Comparison of ENCODE assay signal across 8 cellular contexts in the genomic region with DNA sequence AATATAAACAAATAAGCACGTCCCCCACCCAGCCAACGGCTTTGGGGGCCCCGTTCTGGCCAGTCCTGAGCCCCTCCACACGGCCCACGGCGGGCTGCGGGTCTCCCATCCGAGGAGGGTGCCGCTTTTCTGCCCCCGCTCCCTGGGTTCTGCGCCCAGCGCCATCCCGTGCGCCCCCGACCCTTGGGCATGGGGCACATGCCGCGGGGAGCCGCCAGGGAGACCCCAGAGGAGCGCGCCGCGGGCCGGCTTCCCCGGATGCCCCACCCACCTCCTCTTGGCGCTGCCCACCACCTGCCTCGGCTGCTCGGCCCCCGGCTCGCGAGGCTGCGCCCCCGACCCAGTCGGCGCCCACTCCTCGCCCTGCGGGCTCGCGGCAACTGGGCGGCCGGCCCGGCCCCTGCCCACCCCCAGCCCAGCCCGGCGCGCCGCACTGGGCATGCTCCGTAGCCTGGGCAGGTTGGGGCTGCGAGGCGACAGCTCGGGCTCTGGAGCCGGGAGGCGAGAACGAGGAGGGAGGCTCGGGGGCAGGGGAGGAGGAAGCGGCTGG. TPM values are rescaled to one million over a fixed set of nuclear protein-coding genes. Genes with fewer than 3 reads are reported as not detected.
DNase-seq lines count a peak whose midpoint lies in the region; ATAC-seq and TF ChIP-seq lines count a peak whose summit lies in the region.

No MANE protein-coding gene starts in this region.

- H3K27ac ChIP-seq in PC-3 (ENCODE audit: low read length) = peak overlapping the region; percentile 27
- peak overlapping the region; percentile 45 for H3K27ac ChIP-seq in neural cell (ENCODE audit: low read length)

- no peak for TF ChIP-seq CTCF in PC-3 (conservative IDR thresholded peaks at IDR 0.05; ENCODE audit: low read depth, low read length)
- no peak for TF ChIP-seq CTCF in neural cell (IDR thresholded peaks at IDR 0.05; ENCODE audit: poor library complexity, severe bottlenecking)

- H3K9me3 ChIP-seq in PC-3 (ENCODE audit: low read length) = no peaks in the 10 kb centered on the region
- no peaks in the 10 kb centered on the region for H3K9me3 ChIP-seq in neural cell (ENCODE audit: low read length)

- TF ChIP-seq RAD21 in neural cell (conservative IDR thresholded peaks at IDR 0.05) = no peak

- CTCF ChIA-PET in PC-3 (lab: Charles Lee) = interaction anchor here (0.6 to 1.0 kb wide), 2 partner anchors 208 to 214 kb away, joined by 3 to 5 read pairs; no protein-coding TSS in a partner anchor

- H3K9me2 ChIP-seq in PC-3 (replicated peaks; ENCODE audit: low read length) (no peaks in the 10 kb centered on the region), neural cell (ENCODE audit: insufficient read depth, low read length) (no peaks in the 10 kb centered on the region)

- DNase-seq in H4 (ENCODE audit: low spot score) (peak; percentile 31), PC-3 (peak; percentile 69), fibroblast of gingiva (ENCODE audit: low read depth) (peak; percentile 30), COLO829 (ENCODE audit: low spot score) (no peak), MV-4-11 (lab: John Stamatoyannopoulos, UW) (no peak)

- H3K4me3 ChIP-seq in PC-3 (ENCODE audit: low read length) = peak overlapping the region; percentile 91
- peak overlapping the region; percentile 89 for H3K4me3 ChIP-seq in neural cell (ENCODE audit: low read length)

- TF ChIP-seq EP300 in neural cell (conservative IDR thresholded peaks at IDR 0.05; ENCODE audit: poor library complexity, severe bottlenecking) = no peak

- H3K27me3 ChIP-seq in PC-3 (ENCODE audit: low read length) (no peaks in the 10 kb centered on the region), neural cell (ENCODE audit: insufficient read depth, low read depth, low read length) (no peaks in the 10 kb centered on the region)

- H3K36me3 ChIP-seq in PC-3 (ENCODE audit: low read depth, low read length) (no peaks in the 10 kb centered on the region), neural cell (ENCODE audit: insufficient read depth, low read length) (no peaks in the 10 kb centered on the region)

- ATAC-seq in PC-3 (peak; percentile 60), GM18502 (IDR thresholded peaks at IDR 0.05; ENCODE audit: poor library complexity, unreplicated experiment) (no peak), HG02852 (IDR thresholded peaks at IDR 0.05; ENCODE audit: unreplicated experiment) (no peak)

- POLR2A ChIA-PET in PC-3 (lab: Charles Lee; ENCODE audit: unreplicated experiment) = interaction anchor here (0.6 kb wide), 1 partner anchor 292 kb away, joined by 7 read pairs; no protein-coding TSS in a partner anchor

- H3K79me2 ChIP-seq in PC-3 (ENCODE audit: low read length) (peaks cover 42% of the 10 kb centered on the region), neural cell (replicated peaks; ENCODE audit: insufficient read depth, low read length) (peaks cover 13% of the 10 kb centered on the region)

- H3K9ac ChIP-seq in PC-3 (ENCODE audit: low read length) = peak overlapping the region; percentile 64
- H3K9ac ChIP-seq in neural cell (ENCODE audit: low read length) = peak overlapping the region; percentile 73

- H3K4me2 ChIP-seq in PC-3 (ENCODE audit: low read length) (peak overlapping the region; percentile 90), neural cell (ENCODE audit: low read length) (peak overlapping the region; percentile 87)

- no TSS peak for BruUV-seq in PC-3 (replicated peaks; lab: Mats Ljungman, UMichigan)

- H3F3A ChIP-seq in PC-3 (ENCODE audit: low read length, unreplicated experiment) (no peaks in the 10 kb centered on the region), neural cell (ENCODE audit: insufficient read depth, low read length, poor library complexity, severe bottlenecking) (peaks cover 4% of the 10 kb centered on the region)

- H2AFZ ChIP-seq in PC-3 (ENCODE audit: low read length) = peak overlapping the region; percentile 95
- peak overlapping the region; percentile 75 for H2AFZ ChIP-seq in neural cell (ENCODE audit: low read depth, low read length)

- H3K4me1 ChIP-seq in PC-3 (ENCODE audit: insufficient read depth, low read length) = peaks cover 43% of the 10 kb centered on the region

- H4K20me1 ChIP-seq in PC-3 (ENCODE audit: low read length) = no peaks in the 10 kb centered on the region
- H4K20me1 ChIP-seq in neural cell (ENCODE audit: insufficient read depth) = no peaks in the 10 kb centered on the region

- intact Hi-C loops in PC-3 (cut with micrococcal nuclease) = no loop called here

TF ChIP-seq in neural cell, 6 proteins besides CTCF, POLR2A, EP300 and RAD21:
- TF ChIP-seq EZH2 (IDR thresholded peaks at IDR 0.05; ENCODE audit: borderline replicate concordance, insufficient read depth, low read length, poor library complexity, severe bottlenecking) (no peak), TAF1 (IDR thresholded peaks at IDR 0.05; ENCODE audit: low read depth) (no peak), POLR2AphosphoS5 (IDR thresholded peaks at IDR 0.05) (no peak), MXI1 (conservative IDR thresholded peaks at IDR 0.05; ENCODE audit: poor library complexity, severe bottlenecking) (no peak), SMC3 (conservative IDR thresholded peaks at IDR 0.05; ENCODE audit: poor library complexity) (no peak)
- TF ChIP-seq, protein P1, sequence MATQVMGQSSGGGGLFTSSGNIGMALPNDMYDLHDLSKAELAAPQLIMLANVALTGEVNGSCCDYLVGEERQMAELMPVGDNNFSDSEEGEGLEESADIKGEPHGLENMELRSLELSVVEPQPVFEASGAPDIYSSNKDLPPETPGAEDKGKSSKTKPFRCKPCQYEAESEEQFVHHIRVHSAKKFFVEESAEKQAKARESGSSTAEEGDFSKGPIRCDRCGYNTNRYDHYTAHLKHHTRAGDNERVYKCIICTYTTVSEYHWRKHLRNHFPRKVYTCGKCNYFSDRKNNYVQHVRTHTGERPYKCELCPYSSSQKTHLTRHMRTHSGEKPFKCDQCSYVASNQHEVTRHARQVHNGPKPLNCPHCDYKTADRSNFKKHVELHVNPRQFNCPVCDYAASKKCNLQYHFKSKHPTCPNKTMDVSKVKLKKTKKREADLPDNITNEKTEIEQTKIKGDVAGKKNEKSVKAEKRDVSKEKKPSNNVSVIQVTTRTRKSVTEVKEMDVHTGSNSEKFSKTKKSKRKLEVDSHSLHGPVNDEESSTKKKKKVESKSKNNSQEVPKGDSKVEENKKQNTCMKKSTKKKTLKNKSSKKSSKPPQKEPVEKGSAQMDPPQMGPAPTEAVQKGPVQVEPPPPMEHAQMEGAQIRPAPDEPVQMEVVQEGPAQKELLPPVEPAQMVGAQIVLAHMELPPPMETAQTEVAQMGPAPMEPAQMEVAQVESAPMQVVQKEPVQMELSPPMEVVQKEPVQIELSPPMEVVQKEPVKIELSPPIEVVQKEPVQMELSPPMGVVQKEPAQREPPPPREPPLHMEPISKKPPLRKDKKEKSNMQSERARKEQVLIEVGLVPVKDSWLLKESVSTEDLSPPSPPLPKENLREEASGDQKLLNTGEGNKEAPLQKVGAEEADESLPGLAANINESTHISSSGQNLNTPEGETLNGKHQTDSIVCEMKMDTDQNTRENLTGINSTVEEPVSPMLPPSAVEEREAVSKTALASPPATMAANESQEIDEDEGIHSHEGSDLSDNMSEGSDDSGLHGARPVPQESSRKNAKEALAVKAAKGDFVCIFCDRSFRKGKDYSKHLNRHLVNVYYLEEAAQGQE (IDR thresholded peaks at IDR 0.05; ENCODE audit: borderline replicate concordance) = no peak

RNA-seq across cellular contexts. Expression of gene PLCB4, which starts 0.6 kb away (rescaled TPM):
- 5.7 and 5.9 TPM in 2 replicates for total RNA-seq in H4 (2014; rRNA removed; shearing (Covaris generic))
- 16.9 and 25.4 TPM in 2 replicates for total RNA-seq in PC-3 (2014; rRNA removed)
- polyA plus RNA-seq in neural cell = 13.1 and 18.3 TPM in 2 replicates
- 23.6 and 32.4 TPM in 2 replicates for polyA minus RNA-seq in neural cell

Comparison
In these comparisons a context has a peak if more than half of its experiments do, and no peak if none do; other contexts are left out.
1. DNase-seq: peak in H4 (single experiment), PC-3 (single experiment) and fibroblast of gingiva (single experiment); none in COLO829 (single experiment) and MV-4-11 (single experiment).